Comparison of ENCODE assay signal across 1 cellular context in the genomic region with DNA sequence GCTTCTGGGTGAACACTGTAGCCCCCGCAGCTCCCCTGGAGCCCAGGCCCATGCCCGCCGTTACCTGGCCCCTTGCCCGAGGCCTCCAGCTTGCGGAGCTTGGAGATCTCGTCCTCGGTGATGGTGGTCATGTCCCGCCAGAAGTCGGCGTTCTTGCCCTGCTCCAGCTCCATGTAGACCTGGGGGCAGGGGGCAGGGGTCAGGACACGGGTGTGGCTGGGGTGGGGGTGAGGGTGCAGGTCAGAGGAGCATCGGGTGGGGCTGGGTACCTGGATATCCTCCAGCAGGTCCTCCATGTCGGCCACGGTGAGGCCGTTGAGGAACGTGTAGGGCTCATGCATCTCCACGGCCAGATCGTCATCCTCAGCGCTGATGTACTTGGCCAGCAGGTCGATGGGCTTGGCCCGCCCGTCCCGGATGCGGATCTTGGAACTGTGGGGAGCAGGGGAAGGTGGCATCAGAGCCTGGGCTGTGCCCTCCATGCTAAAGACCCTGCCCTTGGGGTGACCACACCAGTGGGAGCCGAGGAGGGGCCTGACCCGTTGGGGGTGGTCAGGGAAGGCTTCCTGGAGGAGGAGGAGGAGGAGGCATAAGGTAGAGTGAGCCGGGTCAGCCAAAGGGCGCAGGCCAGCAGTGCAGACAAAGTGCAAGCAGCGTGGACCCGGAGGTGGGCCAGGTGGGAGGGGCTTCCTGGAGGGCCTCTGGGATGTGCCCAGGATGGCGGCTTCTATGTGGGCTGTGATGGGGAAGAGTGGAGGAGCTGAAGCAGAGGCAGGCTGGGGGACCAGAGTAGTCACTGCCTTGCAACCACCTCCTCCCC.
TF ChIP-seq lines count a peak whose summit lies in the region.

No MANE protein-coding gene starts in this region.

TF ChIP-seq in neural cell, 6 proteins besides CTCF, POLR2A, EP300 and RAD21 (continued from another document):
- TF ChIP-seq, protein P1, sequence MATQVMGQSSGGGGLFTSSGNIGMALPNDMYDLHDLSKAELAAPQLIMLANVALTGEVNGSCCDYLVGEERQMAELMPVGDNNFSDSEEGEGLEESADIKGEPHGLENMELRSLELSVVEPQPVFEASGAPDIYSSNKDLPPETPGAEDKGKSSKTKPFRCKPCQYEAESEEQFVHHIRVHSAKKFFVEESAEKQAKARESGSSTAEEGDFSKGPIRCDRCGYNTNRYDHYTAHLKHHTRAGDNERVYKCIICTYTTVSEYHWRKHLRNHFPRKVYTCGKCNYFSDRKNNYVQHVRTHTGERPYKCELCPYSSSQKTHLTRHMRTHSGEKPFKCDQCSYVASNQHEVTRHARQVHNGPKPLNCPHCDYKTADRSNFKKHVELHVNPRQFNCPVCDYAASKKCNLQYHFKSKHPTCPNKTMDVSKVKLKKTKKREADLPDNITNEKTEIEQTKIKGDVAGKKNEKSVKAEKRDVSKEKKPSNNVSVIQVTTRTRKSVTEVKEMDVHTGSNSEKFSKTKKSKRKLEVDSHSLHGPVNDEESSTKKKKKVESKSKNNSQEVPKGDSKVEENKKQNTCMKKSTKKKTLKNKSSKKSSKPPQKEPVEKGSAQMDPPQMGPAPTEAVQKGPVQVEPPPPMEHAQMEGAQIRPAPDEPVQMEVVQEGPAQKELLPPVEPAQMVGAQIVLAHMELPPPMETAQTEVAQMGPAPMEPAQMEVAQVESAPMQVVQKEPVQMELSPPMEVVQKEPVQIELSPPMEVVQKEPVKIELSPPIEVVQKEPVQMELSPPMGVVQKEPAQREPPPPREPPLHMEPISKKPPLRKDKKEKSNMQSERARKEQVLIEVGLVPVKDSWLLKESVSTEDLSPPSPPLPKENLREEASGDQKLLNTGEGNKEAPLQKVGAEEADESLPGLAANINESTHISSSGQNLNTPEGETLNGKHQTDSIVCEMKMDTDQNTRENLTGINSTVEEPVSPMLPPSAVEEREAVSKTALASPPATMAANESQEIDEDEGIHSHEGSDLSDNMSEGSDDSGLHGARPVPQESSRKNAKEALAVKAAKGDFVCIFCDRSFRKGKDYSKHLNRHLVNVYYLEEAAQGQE (IDR thresholded peaks at IDR 0.05; ENCODE audit: borderline replicate concordance) = no peak
- TF ChIP-seq SMC3 (conservative IDR thresholded peaks at IDR 0.05; ENCODE audit: poor library complexity) = peak; percentile 9
